8 cellular contexts compared by ENCODE assay signal in the genomic region with DNA sequence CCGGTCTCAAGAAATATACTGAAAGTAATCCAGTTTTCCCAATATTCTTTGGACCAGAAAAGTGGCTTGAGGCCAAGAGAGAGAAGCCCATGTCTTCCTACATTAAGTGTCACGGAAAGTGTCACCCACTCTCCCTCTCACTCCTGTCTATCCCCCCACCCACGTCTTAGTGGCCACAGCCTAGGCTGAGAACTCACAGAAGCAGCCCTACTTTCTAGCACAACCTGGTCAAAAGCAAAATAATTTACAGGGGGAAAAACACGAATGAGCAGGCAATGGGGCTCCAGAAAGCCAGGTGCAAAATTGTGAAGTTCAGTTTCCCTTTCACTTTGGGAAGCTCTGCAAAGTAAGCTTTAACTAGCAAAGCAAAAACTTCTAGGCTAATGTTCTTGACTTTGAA.
DNase-seq lines count a peak whose midpoint lies in the region; ATAC-seq and TF ChIP-seq lines count a peak whose summit lies in the region.

No MANE protein-coding gene starts in this region.

- POLR2A ChIA-PET in T-cell (lab: Charles Lee): interaction anchor here in 1 of 2 donors (0.6 to 1.4 kb wide), 3 partner anchors 15 to 92 kb away, joined by 3 read pairs; no protein-coding TSS in a partner anchor

- peak overlapping the region; percentile 95 to 97 for H3K27ac Mint-ChIP-seq in T-cell
- peak overlapping the region in 2 of 3 experiments; percentile 52 to 90 for H3K27ac Mint-ChIP-seq in nephron

- H3K36me3 Mint-ChIP-seq in T-cell (peaks cover 20% of the 10 kb centered on the region), nephron (ENCODE audit: low read depth) (no peaks in the 10 kb centered on the region)

- CTCF ChIA-PET in T-cell (lab: Charles Lee): interaction anchor here (0.6 to 5.6 kb wide), 18 partner anchors 9 to 771 kb away, joined by 3 to 66 read pairs (median 3); no protein-coding TSS in a partner anchor

- peaks cover 53 to 62% (median 60%) of the 10 kb centered on the region in 3 donors for H3K4me1 Mint-ChIP-seq in T-cell
- peaks cover 43% of the 10 kb centered on the region for H3K4me1 Mint-ChIP-seq in nephron

- peak overlapping the region; percentile 69 to 80 (median 76) for H3K4me3 Mint-ChIP-seq in T-cell
- H3K4me3 Mint-ChIP-seq in nephron: no peak overlapping the region

- DNase-seq in T-cell (peak in 4 of 34 experiments; percentile 3 to 25 (median 10)), NK-92 (lab: John Stamatoyannopoulos, UW; ENCODE audit: unreplicated experiment) (no peak), NCI-H2107 treated with DMSO at 0.1 percent for 48 hours (lab: John Stamatoyannopoulos, UW; ENCODE audit: unreplicated experiment) (no peak), vagina (ENCODE audit: extremely low spot score in 2 of 2) (no peak), ureter (ENCODE audit: low spot score) (no peak)

- intact Hi-C loops in vagina (cut with DNase I): loop anchor here (10.0 kb wide), 1 partner anchor 118 kb away; no protein-coding TSS in a partner anchor

- H3K27ac ChIP-seq in vagina: no peak overlapping the region

- H3K27me3 Mint-ChIP-seq in T-cell (no peaks in the 10 kb centered on the region), nephron (ENCODE audit: low read depth) (no peaks in the 10 kb centered on the region)

- H3K4me1 ChIP-seq in vagina: no peaks in the 10 kb centered on the region

- no peak overlapping the region for H3K4me3 ChIP-seq in vagina

- TF ChIP-seq POLR2A in vagina (IDR thresholded peaks at IDR 0.05): no peak

- TF ChIP-seq CTCF in nephron (IDR thresholded peaks at IDR 0.05; ENCODE audit: unreplicated experiment in 3 of 3): no peak
- no peak for TF ChIP-seq CTCF in vagina (IDR thresholded peaks at IDR 0.05)

- H3K36me3 ChIP-seq in vagina: no peaks in the 10 kb centered on the region

- no peaks in the 10 kb centered on the region for H3K27me3 ChIP-seq in vagina

- peak; percentile 49 for ATAC-seq in GM18858 (IDR thresholded peaks at IDR 0.05; ENCODE audit: unreplicated experiment)
- peak; percentile 57 for ATAC-seq in GM21786 (IDR thresholded peaks at IDR 0.05; ENCODE audit: unreplicated experiment)
- ATAC-seq in T-cell (replicated peaks in 1 of 4): peak; percentile 22 to 52 (median 32)

- no peaks in the 10 kb centered on the region for H3K9me3 ChIP-seq in vagina

- no peaks in the 10 kb centered on the region for H3K9me3 Mint-ChIP-seq in T-cell
- H3K9me3 Mint-ChIP-seq in nephron: no peaks in the 10 kb centered on the region

Comparison
In these comparisons a context has a peak if more than half of its experiments do, and no peak if none do; other contexts are left out.
1. H3K4me3 Mint-ChIP-seq: peak in T-cell (3 of 3); none in nephron (0 of 3).
2. Peak in every context shown above with its lines, with median percentiles within 50 percentile points of each other: ATAC-seq.